In genomic region chr5:122384612-122385180, GRCh38 we compare ENCODE assay signal across 18 cellular contexts.
DNase-seq lines count a peak whose midpoint lies in the region; ATAC-seq, FAIRE-seq and TF ChIP-seq lines count a peak whose summit lies in the region.
"Had no signal": no experiment of that assay in that cellular context is flagged by ENCODE, and none has a peak within 500 bp of the region (broad histone marks: within the 10 kb centered on the region; RNA-seq: fewer than 3 reads in every experiment).

No MANE protein-coding gene starts in this region.

- H3K4me2 ChIP-seq in H1 (ENCODE audit: insufficient read depth in 1 of 2, low read depth in 2 of 2, low read length in 2 of 2) (no peak overlapping the region), osteoblast (ENCODE audit: insufficient read depth, low read length) (no peak overlapping the region)
- H3K4me2 ChIP-seq: BLaER1 had no signal

- POLR2A ChIA-PET in H1 (lab: Charles Lee; ENCODE audit: partially characterized antibody) = no interaction called here

- H4K20me1 ChIP-seq in H1 (replicated peaks in 1 of 2; ENCODE audit: control insufficient read depth in 1 of 2, insufficient read depth in 2 of 2, low read length in 2 of 2) = no peaks in the 10 kb centered on the region
- H4K20me1 ChIP-seq in osteoblast (ENCODE audit: insufficient read depth, low read length) = no peaks in the 10 kb centered on the region
- H4K20me1 ChIP-seq: BLaER1 had no signal

- intact Hi-C loops in Right ventricle myocardium superior (cut with DNase I) = no loop called here
- intact Hi-C loops in heart left ventricle (cut with DNase I) = no loop called here
- intact Hi-C loops in vagina (cut with DNase I) = no loop called here

- H4K91ac ChIP-seq in H1 (replicated peaks; ENCODE audit: insufficient read length, low read length) = no peak overlapping the region

- no peak overlapping the region for H4K5ac ChIP-seq in H1 (ENCODE audit: insufficient read length, low read depth, low read length)

- no peaks in the 10 kb centered on the region for H3K23me2 ChIP-seq in H1 (ENCODE audit: low read depth, low read length)

- no peak for TF ChIP-seq RAD21 in H1 (IDR thresholded peaks at IDR 0.05 in 1 of 2, conservative IDR thresholded peaks at IDR 0.05 in 1 of 2; ENCODE audit: low read depth in 2 of 2, low read length in 2 of 2)

- no peak overlapping the region for H3K14ac ChIP-seq in H1 (ENCODE audit: insufficient read length)

- H3K79me1 ChIP-seq in H1 (ENCODE audit: low read depth, low read length) = no peaks in the 10 kb centered on the region

- H2BK5ac ChIP-seq in H1 (ENCODE audit: low read depth, low read length) = no peak overlapping the region

- peak; percentile 57 for ATAC-seq in Right ventricle myocardium superior (ENCODE audit: poor library complexity)
- ATAC-seq in heart left ventricle = no peak
- ATAC-seq in activated CD4-positive, CD25-positive, alpha-beta regulatory T cell treated with anti-CD3 and anti-CD28 coated beads, Interleukin-2, amount 50 U/mL, for 24 hours = no peak

- no peak for TF ChIP-seq POLR2A in heart left ventricle (IDR thresholded peaks at IDR 0.05)
- TF ChIP-seq POLR2A in H1 (IDR thresholded peaks at IDR 0.05; ENCODE audit: control extremely low read depth in 1 of 2, low read depth in 2 of 2, low read length in 2 of 2) = no peak
- no peak for TF ChIP-seq POLR2A in vagina (IDR thresholded peaks at IDR 0.05)

- H3K9me3 ChIP-seq in heart left ventricle = peaks cover 0 to 2% (median 0%) of the 10 kb centered on the region in 12 donors
- H3K9me3 ChIP-seq in H1 (ENCODE audit: insufficient read depth in 2 of 2, low read depth in 1 of 2, low read length in 1 of 2) = no peaks in the 10 kb centered on the region
- no peaks in the 10 kb centered on the region for H3K9me3 ChIP-seq in osteoblast (ENCODE audit: low read depth, low read length)
- H3K9me3 ChIP-seq in vagina = no peaks in the 10 kb centered on the region
- H3K9me3 ChIP-seq: BLaER1, MG63 had no signal

- H3K79me2 ChIP-seq in H1 (ENCODE audit: control insufficient read depth in 1 of 2, insufficient read depth in 2 of 2, low read length in 2 of 2) (no peaks in the 10 kb centered on the region), osteoblast (ENCODE audit: insufficient read depth, low read length) (no peaks in the 10 kb centered on the region)

- no peak overlapping the region for H2BK120ac ChIP-seq in H1 (replicated peaks; ENCODE audit: low read depth, low read length)

- no peak overlapping the region for H3K23ac ChIP-seq in H1 (ENCODE audit: insufficient read length)

- H3K4me1 ChIP-seq in heart left ventricle = peaks cover 0 to 13% (median 0%) of the 10 kb centered on the region in 12 donors
- peaks cover 0 to 5% (median 1%) of the 10 kb centered on the region in 4 experiments; a peak in 2 of 7 replicates for H3K4me1 ChIP-seq in H1 (replicated peaks in 1 of 4; ENCODE audit: control insufficient read depth in 3 of 4, insufficient read depth in 4 of 4, low read length in 3 of 4)
- H3K4me1 ChIP-seq in osteoblast (ENCODE audit: insufficient read depth, low read length) = peaks cover 3% of the 10 kb centered on the region
- peaks cover 20% of the 10 kb centered on the region for H3K4me1 ChIP-seq in vagina
- H3K4me1 ChIP-seq: BLaER1 had no signal

- no peak overlapping the region for H3K4ac ChIP-seq in H1 (replicated peaks; ENCODE audit: insufficient read length, low read depth, low read length)

- no peak for TF ChIP-seq EP300 in H1 (IDR thresholded peaks at IDR 0.05; ENCODE audit: borderline replicate concordance in 1 of 2, low read depth in 2 of 2, low read length in 2 of 2)

- 0 out of 2 replicates have a peak overlapping the region, but pooled peaks have one; percentile 41 for H2BK20ac ChIP-seq in H1 (ENCODE audit: low read length)

- H2AK5ac ChIP-seq in H1 (ENCODE audit: low read depth, low read length) = no peak overlapping the region

- DNase-seq in Right ventricle myocardium superior (no peak), heart left ventricle (no peak), H1 (ENCODE audit: low read depth in 1 of 2, low spot score in 2 of 2) (no peak), osteoblast (ENCODE audit: insufficient read length, low spot score, missing footprints) (peak; percentile 32), vagina (ENCODE audit: extremely low spot score in 2 of 2) (no peak), foreskin melanocyte (no peak)
- DNase-seq: CD4-positive, CD25-positive, alpha-beta regulatory T cell; DMS153; DND-41; IMR-90; KG1; MG63; NCI-H2029; NCI-H526 had no signal

- H3K27me3 ChIP-seq in heart left ventricle (no peaks in the 10 kb centered on the region), H1 (replicated peaks in 1 of 4; ENCODE audit: control insufficient read depth in 3 of 4, extremely low read depth in 1 of 4, insufficient read depth in 3 of 4, low read length in 3 of 4) (no peaks in the 10 kb centered on the region), osteoblast (ENCODE audit: insufficient read depth, low read length) (no peaks in the 10 kb centered on the region), vagina (no peaks in the 10 kb centered on the region)
- H3K27me3 ChIP-seq: BLaER1, MG63 had no signal

- CTCF ChIA-PET in H1 (lab: Charles Lee; ENCODE audit: partially characterized antibody) = interaction anchor here (0.6 kb wide), 1 partner anchor 210 kb away, joined by 3 read pairs; no protein-coding TSS in a partner anchor

- H3K36me3 ChIP-seq in heart left ventricle = no peaks in the 10 kb centered on the region
- no peaks in the 10 kb centered on the region for H3K36me3 ChIP-seq in H1 (ENCODE audit: control insufficient read depth in 2 of 4, insufficient read depth in 4 of 4, low read length in 3 of 4)
- H3K36me3 ChIP-seq in osteoblast (ENCODE audit: insufficient read depth, low read length) = no peaks in the 10 kb centered on the region
- H3K36me3 ChIP-seq in vagina = no peaks in the 10 kb centered on the region
- H3K36me3 ChIP-seq: BLaER1, MG63 had no signal

- H3K9ac ChIP-seq in H1 (replicated peaks in 1 of 4; ENCODE audit: extremely low read depth in 1 of 4, low read depth in 3 of 4, low read length in 3 of 4) = no peak overlapping the region
- H3K9ac ChIP-seq: BLaER1 had no signal

- peak overlapping the region; percentile 61; the same call in 1 of the 2 replicates for H2BK15ac ChIP-seq in H1 (ENCODE audit: low read length)

- H2AFZ ChIP-seq in H1 (ENCODE audit: low read length) (no peak overlapping the region), osteoblast (ENCODE audit: low read length) (no peak overlapping the region)

- H3K18ac ChIP-seq in H1 (ENCODE audit: extremely low read depth, low read length) = no peak overlapping the region

- no peak for FAIRE-seq in H1 (lab: Jason Lieb, UNC)
- FAIRE-seq: A204.1, H54 had no signal

- H3K4me3 ChIP-seq in heart left ventricle (no peak overlapping the region), H1 (ENCODE audit: extremely low read depth in 1 of 4, insufficient read depth in 2 of 4, low read depth in 3 of 4, low read length in 4 of 4) (no peak overlapping the region), osteoblast (ENCODE audit: insufficient read depth, low read length) (no peak overlapping the region), vagina (no peak overlapping the region)
- H3K4me3 ChIP-seq: BLaER1, MG63 had no signal

- H3K56ac ChIP-seq in H1 (replicated peaks; ENCODE audit: insufficient read length, low read depth, low read length) = no peak overlapping the region

- TF ChIP-seq CTCF in heart left ventricle (IDR thresholded peaks at IDR 0.05) (no peak), H1 (IDR thresholded peaks at IDR 0.05; ENCODE audit: control extremely low read depth in 1 of 3, insufficient read depth in 1 of 3, low read depth in 1 of 3, low read length in 3 of 3) (no peak), osteoblast (IDR thresholded peaks at IDR 0.05; ENCODE audit: extremely low read depth, low read depth, low read length) (no peak), vagina (IDR thresholded peaks at IDR 0.05) (no peak)

- 75 to 83% (median 80%) methylated on average over 5 of the region's 5 CpGs for WGBS in heart left ventricle, 4 donors
- 95% methylated on average over 5 of the region's 5 CpGs; no CpG with 5 or more reads in 1 of the 2 experiments for WGBS in H1 (ENCODE audit: extremely low coverage in 1 of 2, insufficient coverage in 1 of 2, insufficient read length in 1 of 2, insufficient replicate concordance in 2 of 2, low coverage in 1 of 2, low lambda C conversion rate in 2 of 2, missing lambda C conversion rate in 1 of 2), 2 experiments

- no peak overlapping the region for H2BK12ac ChIP-seq in H1 (ENCODE audit: low read depth, low read length)

- H3K27ac ChIP-seq in heart left ventricle (no peak overlapping the region), H1 (ENCODE audit: low read depth, low read length) (no peak overlapping the region), osteoblast (ENCODE audit: low read depth, low read length) (no peak overlapping the region), vagina (peak overlapping the region; percentile 20)
- H3K27ac ChIP-seq: BLaER1 had no signal

- no peak overlapping the region for H4K8ac ChIP-seq in H1 (ENCODE audit: extremely low read depth, insufficient read depth, low read length)

TF ChIP-seq in H1, 55 proteins besides CTCF, POLR2A, EP300 and RAD21 (continues in another document):
- TF ChIP-seq CBX5 (IDR thresholded peaks at IDR 0.05; ENCODE audit: low read depth, low read length) = no peak
- TF ChIP-seq, protein P1, sequence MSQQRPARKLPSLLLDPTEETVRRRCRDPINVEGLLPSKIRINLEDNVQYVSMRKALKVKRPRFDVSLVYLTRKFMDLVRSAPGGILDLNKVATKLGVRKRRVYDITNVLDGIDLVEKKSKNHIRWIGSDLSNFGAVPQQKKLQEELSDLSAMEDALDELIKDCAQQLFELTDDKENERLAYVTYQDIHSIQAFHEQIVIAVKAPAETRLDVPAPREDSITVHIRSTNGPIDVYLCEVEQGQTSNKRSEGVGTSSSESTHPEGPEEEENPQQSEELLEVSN (IDR thresholded peaks at IDR 0.05) = no peak
- TF ChIP-seq ZNF274 (IDR thresholded peaks at IDR 0.05; ENCODE audit: borderline replicate concordance, extremely low read depth, low read length) = no peak
- no peak for TF ChIP-seq GTF2F1 (IDR thresholded peaks at IDR 0.05; ENCODE audit: borderline replicate concordance, low read depth, low read length)
- TF ChIP-seq NANOG (IDR thresholded peaks at IDR 0.05; ENCODE audit: insufficient read depth, low read depth, low read length, poor library complexity, severe bottlenecking) = no peak
- TF ChIP-seq TEAD4 (IDR thresholded peaks at IDR 0.05; ENCODE audit: low read depth, low read length) = no peak
- no peak for TF ChIP-seq BCL11A (IDR thresholded peaks at IDR 0.05; ENCODE audit: low read depth in 2 of 2, low read length in 2 of 2)
